ENCODE assay signal across 8 cellular contexts in genomic region chr22:35257002-35257320, GRCh38.
A peak's percentile ranks its signal among the peaks of the same experiment; 100 is the strongest.
DNase-seq lines count a peak whose midpoint lies in the region; ATAC-seq and TF ChIP-seq lines count a peak whose summit lies in the region.

No MANE protein-coding gene starts in this region.

- TF ChIP-seq CTCF in HL-60 (IDR thresholded peaks at IDR 0.05; ENCODE audit: insufficient read depth, low read length) (no peak), nephron (IDR thresholded peaks at IDR 0.05; ENCODE audit: unreplicated experiment in 3 of 3) (no peak)

- peak overlapping the region; percentile 81 for H3K27ac ChIP-seq in HL-60 (replicated peaks)

- peak overlapping the region; percentile 87 for H3K27ac Mint-ChIP-seq in central memory CD8-positive, alpha-beta T cell (ENCODE audit: low read depth)
- H3K27ac Mint-ChIP-seq in nephron: peak overlapping the region; percentile 88 to 98 (median 97)

- ATAC-seq in central memory CD8-positive, alpha-beta T cell (replicated peaks; ENCODE audit: extremely low read depth, poor library complexity, severe bottlenecking): no peak
- no peak for ATAC-seq in HG02642 (IDR thresholded peaks at IDR 0.05; ENCODE audit: poor library complexity, unreplicated experiment)

- peak overlapping the region; percentile 60 for H3K4me3 ChIP-seq in HL-60 (replicated peaks; ENCODE audit: insufficient read depth, low read length)

- peaks cover 26% of the 10 kb centered on the region for H3K4me1 Mint-ChIP-seq in central memory CD8-positive, alpha-beta T cell
- H3K4me1 Mint-ChIP-seq in nephron: peaks cover 25% of the 10 kb centered on the region

- H3K4me3 Mint-ChIP-seq in central memory CD8-positive, alpha-beta T cell: peak overlapping the region; percentile 84
- H3K4me3 Mint-ChIP-seq in nephron: peak overlapping the region; percentile 95 to 98 (median 97)

- DNase-seq in SKM-1 treated with dmso at 0.1 percent for 144 hours (lab: John Stamatoyannopoulos, UW; ENCODE audit: unreplicated experiment) (peak; percentile 48), SKM-1 (lab: John Stamatoyannopoulos, UW; ENCODE audit: unreplicated experiment) (no peak), HL-60 (ENCODE audit: low read depth in 1 of 2, low spot score in 1 of 2) (no peak), NCI-H187 treated with DMSO at 0.1 percent for 48 hours (lab: John Stamatoyannopoulos, UW) (no peak)
- no peak for DNase-seq in central memory CD8-positive, alpha-beta T cell (ENCODE audit: low spot score in 2 of 2)
- DNase-seq in NK-92 treated with Interleukin-12 subunit alpha and Interleukin-12 subunit beta, amount 100 ng/mL, for 24 hours (lab: John Stamatoyannopoulos, UW): no peak

- no peaks in the 10 kb centered on the region for H3K27me3 Mint-ChIP-seq in central memory CD8-positive, alpha-beta T cell
- peaks cover 3% of the 10 kb centered on the region for H3K27me3 Mint-ChIP-seq in nephron (ENCODE audit: low read depth)

- H3K36me3 Mint-ChIP-seq in central memory CD8-positive, alpha-beta T cell (ENCODE audit: insufficient read depth): peaks cover 10% of the 10 kb centered on the region
- peaks cover 7% of the 10 kb centered on the region for H3K36me3 Mint-ChIP-seq in nephron (ENCODE audit: low read depth)

- H3K9me3 Mint-ChIP-seq in central memory CD8-positive, alpha-beta T cell: no peaks in the 10 kb centered on the region
- no peaks in the 10 kb centered on the region for H3K9me3 Mint-ChIP-seq in nephron

- no peaks in the 10 kb centered on the region for H3K27me3 ChIP-seq in HL-60 (ENCODE audit: insufficient read depth, poor library complexity, severe bottlenecking)
